ENCODE assay signal across 3 cellular contexts in genomic region chr20:54479937-54480336, GRCh38. TPM values are rescaled to one million over a fixed set of nuclear protein-coding genes. Genes with fewer than 3 reads are reported as not detected.
"Had no signal": no experiment of that assay in that cellular context is flagged by ENCODE, and none has a peak within 500 bp of the region (broad histone marks: within the 10 kb centered on the region; RNA-seq: fewer than 3 reads in every experiment).

No MANE protein-coding gene starts in this region.

RNA-seq across cellular contexts. Expression of gene DOK5, which starts 4.5 kb away (rescaled TPM):
- total RNA-seq: left lobe of liver, mononuclear cell, natural killer cell had no signal
